In genomic region chr4:48766393-48766792, GRCh38 we compare ENCODE assay signal across 1 cellular context.
TF ChIP-seq lines count a peak whose summit lies in the region.

No MANE protein-coding gene starts in this region.

TF ChIP-seq in GM23338, 12 proteins besides CTCF, POLR2A, EP300 and RAD21:
- TF ChIP-seq ZNF462 (CRISPR knock-in tag; IDR thresholded peaks at IDR 0.05) = no peak
- TF ChIP-seq NANOG (IDR thresholded peaks at IDR 0.05; ENCODE audit: borderline replicate concordance) = no peak
- TF ChIP-seq EZH2 (IDR thresholded peaks at IDR 0.05; ENCODE audit: low read depth, unreplicated experiment) = no peak
- no peak for TF ChIP-seq ZNF331 (CRISPR knock-in tag; IDR thresholded peaks at IDR 0.05; ENCODE audit: low read depth)
- no peak for TF ChIP-seq CREB1 (CRISPR knock-in tag; IDR thresholded peaks at IDR 0.05; ENCODE audit: low read depth)
- no peak for TF ChIP-seq EZH2phosphoT487 (IDR thresholded peaks at IDR 0.05; ENCODE audit: unreplicated experiment)
- no peak for TF ChIP-seq ZNF114 (CRISPR knock-in tag; IDR thresholded peaks at IDR 0.05)
- no peak for TF ChIP-seq STAT1 (IDR thresholded peaks at IDR 0.05; ENCODE audit: unreplicated experiment)
- no peak for TF ChIP-seq ETS1 (IDR thresholded peaks at IDR 0.05)
- TF ChIP-seq POLR2AphosphoS5 (IDR thresholded peaks at IDR 0.05; ENCODE audit: low read depth) = no peak
